ENCODE assay signal across 1 cellular context in genomic region chr1:75964760-75965408, GRCh38.
TF ChIP-seq lines count a peak whose summit lies in the region.

No MANE protein-coding gene starts in this region.

TF ChIP-seq in H1, 55 proteins besides CTCF, POLR2A, EP300 and RAD21:
- TF ChIP-seq SRF (IDR thresholded peaks at IDR 0.05; ENCODE audit: low read depth, low read length): no peak
- TF ChIP-seq, protein P1, sequence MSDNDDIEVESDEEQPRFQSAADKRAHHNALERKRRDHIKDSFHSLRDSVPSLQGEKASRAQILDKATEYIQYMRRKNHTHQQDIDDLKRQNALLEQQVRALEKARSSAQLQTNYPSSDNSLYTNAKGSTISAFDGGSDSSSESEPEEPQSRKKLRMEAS (IDR thresholded peaks at IDR 0.05): no peak
- TF ChIP-seq CEBPB (IDR thresholded peaks at IDR 0.05; ENCODE audit: low read depth, low read length): no peak
- no peak for TF ChIP-seq NRF1 (IDR thresholded peaks at IDR 0.05; ENCODE audit: low read depth, low read length)
- TF ChIP-seq, protein P2, sequence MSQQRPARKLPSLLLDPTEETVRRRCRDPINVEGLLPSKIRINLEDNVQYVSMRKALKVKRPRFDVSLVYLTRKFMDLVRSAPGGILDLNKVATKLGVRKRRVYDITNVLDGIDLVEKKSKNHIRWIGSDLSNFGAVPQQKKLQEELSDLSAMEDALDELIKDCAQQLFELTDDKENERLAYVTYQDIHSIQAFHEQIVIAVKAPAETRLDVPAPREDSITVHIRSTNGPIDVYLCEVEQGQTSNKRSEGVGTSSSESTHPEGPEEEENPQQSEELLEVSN (IDR thresholded peaks at IDR 0.05): no peak
- TF ChIP-seq SP4 (IDR thresholded peaks at IDR 0.05; ENCODE audit: low read length): no peak
- TF ChIP-seq EGR1 (IDR thresholded peaks at IDR 0.05; ENCODE audit: borderline replicate concordance, low read depth, low read length): no peak
